Comparison of ENCODE assay signal across 36 cellular contexts in the genomic region with DNA sequence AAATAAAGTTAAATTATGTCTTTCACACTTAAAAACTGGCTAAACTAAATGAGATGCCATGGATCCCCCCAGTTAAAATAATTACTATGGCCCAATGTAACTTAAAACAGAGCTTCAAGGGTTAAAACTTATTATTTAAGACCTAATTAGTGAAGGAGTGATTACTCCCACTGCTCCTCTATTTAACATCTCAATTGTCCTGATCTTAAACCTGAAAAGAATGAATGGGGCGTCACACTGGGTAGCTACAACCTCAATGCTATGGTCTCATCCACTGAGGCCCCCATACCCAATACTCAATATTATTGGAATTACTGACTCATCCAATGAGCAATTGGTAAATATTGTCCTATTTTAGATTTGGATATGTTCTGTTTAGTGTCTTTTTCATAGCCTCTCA. TPM values are rescaled to one million over a fixed set of nuclear protein-coding genes. Genes with fewer than 3 reads are reported as not detected.
"Had no signal": no experiment of that assay in that cellular context is flagged by ENCODE, and none has a peak within 500 bp of the region (broad histone marks: within the 10 kb centered on the region; RNA-seq: fewer than 3 reads in every experiment).

No MANE protein-coding gene starts in this region.

- H3K27me3 Mint-ChIP-seq: progenitor cell of endocrine pancreas; stimulated activated memory B cell treated with anti-CD40 and anti-IgM and Interleukin-4, amounts not matched to agents 10 μg/mL and 1 μg/mL and 100 μg/mL, for 72 hours; stimulated activated naive CD8-positive, alpha-beta T cell treated with anti-CD3 and anti-CD28 coated beads, Interleukin-15, amount 100 ng/mL, for 72 hours; type B pancreatic cell had no signal

- H3K4me3 ChIP-seq: heart right ventricle, left ventricle myocardium inferior, lung, neural progenitor cell, ovary, right atrium auricular region, right lobe of liver, smooth muscle cell, tibial nerve, uterus had no signal

- H3K4me2 ChIP-seq: neural progenitor cell, smooth muscle cell had no signal

- H3K36me3 ChIP-seq: heart right ventricle, left ventricle myocardium inferior, neural progenitor cell, neutrophil, ovary, right atrium auricular region, right lobe of liver, tibial nerve, uterus had no signal

- H3K4me3 Mint-ChIP-seq: mesothelial cell of epicardium; naive B cell; natural killer cell; nephron progenitor cell; neural progenitor cell; stimulated activated memory B cell treated with anti-CD40 and anti-IgM and Interleukin-4, amounts not matched to agents 10 μg/mL and 1 μg/mL and 100 μg/mL, for 72 hours; stimulated activated naive CD8-positive, alpha-beta T cell treated with anti-CD3 and anti-CD28 coated beads, Interleukin-15, amount 100 ng/mL, for 72 hours; type B pancreatic cell had no signal

- H3K4me1 Mint-ChIP-seq: mesothelial cell of epicardium; naive B cell; natural killer cell; nephron progenitor cell; neural progenitor cell; stimulated activated memory B cell treated with anti-CD40 and anti-IgM and Interleukin-4, amounts not matched to agents 10 μg/mL and 1 μg/mL and 100 μg/mL, for 72 hours; stimulated activated naive CD8-positive, alpha-beta T cell treated with anti-CD3 and anti-CD28 coated beads, Interleukin-15, amount 100 ng/mL, for 72 hours had no signal

- H3K27ac ChIP-seq: heart right ventricle, left ventricle myocardium inferior, neural progenitor cell, neutrophil, ovary, right atrium auricular region, right lobe of liver, tibial nerve, uterus had no signal

- H3K27me3 ChIP-seq: heart right ventricle, neural progenitor cell, neutrophil, ovary, right atrium auricular region, right lobe of liver, tibial nerve, uterus had no signal

- DNase-seq: heart right ventricle; hippocampal formation; islet precursor cell; left ventricle myocardium inferior; mesendoderm; naive B cell; natural killer cell; nephron progenitor cell; ovary; right lobe of liver; stimulated activated CD4-positive, alpha-beta T cell treated with anti-CD3 and anti-CD28 coated beads, Interleukin-1b, Interleukin-23, amount 100 ng/mL, for 48 hours; stimulated activated CD4-positive, alpha-beta T cell treated with anti-CD3 and anti-CD28 coated beads, Interleukin-2, amount 100 ng/mL, for 48 hours; stimulated activated CD4-positive, alpha-beta T cell treated with anti-CD3 and anti-CD28 coated beads, Interleukin-4, amount 100 ng/mL, for 4 hours; stimulated activated CD8-positive, alpha-beta memory T cell treated with anti-CD3 and anti-CD28 coated beads, Interleukin-4, amount 100 ng/mL, for 48 hours; stimulated activated naive CD4-positive, alpha-beta T cell treated with Interleukin-2 at 50 U/mL for 16 hours; stimulated activated naive CD8-positive, alpha-beta T cell treated with anti-CD3 and anti-CD28 coated beads, Interleukin-15, amount 100 ng/mL, for 72 hours; substantia nigra; uterus had no signal

- ATAC-seq: heart right ventricle; natural killer cell; right lobe of liver; stimulated activated memory B cell treated with anti-CD40 and anti-IgM and Interleukin-4, amounts not matched to agents 10 μg/mL and 1 μg/mL and 100 μg/mL, for 72 hours; stimulated activated naive CD8-positive, alpha-beta T cell treated with anti-CD3 and anti-CD28 coated beads, Interleukin-15, amount 100 ng/mL, for 72 hours had no signal

- H3K9ac ChIP-seq: neural progenitor cell had no signal

- H3K9me3 ChIP-seq: neutrophil, uterus had no signal

- H2AFZ ChIP-seq: neural progenitor cell had no signal

- H3K36me3 Mint-ChIP-seq: mesothelial cell of epicardium; naive B cell; natural killer cell; neural progenitor cell; stimulated activated memory B cell treated with anti-CD40 and anti-IgM and Interleukin-4, amounts not matched to agents 10 μg/mL and 1 μg/mL and 100 μg/mL, for 72 hours; type B pancreatic cell had no signal

- H3K4me1 ChIP-seq: heart right ventricle, left ventricle myocardium inferior, neural progenitor cell, right atrium auricular region, right lobe of liver, tibial nerve, uterus had no signal

- H3K9me3 Mint-ChIP-seq: type B pancreatic cell had no signal

- H3K27ac Mint-ChIP-seq: mesothelial cell of epicardium; naive B cell; natural killer cell; nephron progenitor cell; neural progenitor cell; progenitor cell of endocrine pancreas; stimulated activated memory B cell treated with anti-CD40 and anti-IgM and Interleukin-4, amounts not matched to agents 10 μg/mL and 1 μg/mL and 100 μg/mL, for 72 hours; stimulated activated naive CD8-positive, alpha-beta T cell treated with anti-CD3 and anti-CD28 coated beads, Interleukin-15, amount 100 ng/mL, for 72 hours; type B pancreatic cell had no signal

RNA-seq across cellular contexts. Expression of gene TMEM255A, which starts 21.1 kb away (rescaled TPM):
- total RNA-seq: kidney epithelial cell, pulmonary artery endothelial cell had no signal
- polyA plus RNA-seq: smooth muscle cell had no signal

RNA-seq across cellular contexts. Expression of gene ATP1B4, which starts 29.5 kb away (rescaled TPM):
- total RNA-seq: kidney epithelial cell, lower leg skin, lung, mesothelial cell of epicardium, mononuclear cell, natural killer cell, omental fat pad, ovary, progenitor cell of endocrine pancreas, pulmonary artery endothelial cell, renal cortical epithelial cell, right lobe of liver, smooth muscle cell, temporal lobe, tibial nerve, ureter, uterus had no signal
- polyA plus RNA-seq: heart right ventricle, lung, ovary, smooth muscle cell had no signal
